In genomic region chr6:134267917-134268361, GRCh38 we compare ENCODE assay signal across 10 cellular contexts. TPM values are rescaled to one million over a fixed set of nuclear protein-coding genes. Genes with fewer than 3 reads are reported as not detected.
A peak's percentile ranks its signal among the peaks of the same experiment; 100 is the strongest.
DNase-seq lines count a peak whose midpoint lies in the region; ATAC-seq and TF ChIP-seq lines count a peak whose summit lies in the region.
"Had no signal": no experiment of that assay in that cellular context is flagged by ENCODE, and none has a peak within 500 bp of the region (broad histone marks: within the 10 kb centered on the region; RNA-seq: fewer than 3 reads in every experiment).

No MANE protein-coding gene starts in this region.

- no peak for TF ChIP-seq CTCF in esophagus squamous epithelium (IDR thresholded peaks at IDR 0.05)

- no peak for TF ChIP-seq POLR2A in esophagus squamous epithelium (IDR thresholded peaks at IDR 0.05)

- H3K4me1 ChIP-seq in esophagus squamous epithelium, result peaks cover 0 to 18% (median 10%) of the 10 kb centered on the region in 3 donors

- no peaks in the 10 kb centered on the region for H3K36me3 ChIP-seq in esophagus squamous epithelium

- intact Hi-C loops in esophagus squamous epithelium (cut with DNase I), result no loop called here

- 56 to 58% methylated on average over 2 to 6 of the region's 10 CpGs for WGBS in esophagus squamous epithelium, 2 donors

- H3K4me3 ChIP-seq in esophagus squamous epithelium, result no peak overlapping the region

- no peak for ATAC-seq in HG03460 (IDR thresholded peaks at IDR 0.05; ENCODE audit: unreplicated experiment)
- ATAC-seq in HG02588 (IDR thresholded peaks at IDR 0.05; ENCODE audit: unreplicated experiment), result no peak

- H3K27me3 ChIP-seq in esophagus squamous epithelium, result no peaks in the 10 kb centered on the region

- H3K9me3 ChIP-seq in esophagus squamous epithelium, result no peaks in the 10 kb centered on the region

- H3K27ac ChIP-seq in esophagus squamous epithelium, result peak overlapping the region in 3 of 4 donors; percentile 45 to 74 (median 56)

- peak; percentile 98 for DNase-seq in DMS79 (lab: John Stamatoyannopoulos, UW)
- DNase-seq in NCI-H345 treated with DMSO at 0.1 percent for 48 hours (lab: John Stamatoyannopoulos, UW; ENCODE audit: unreplicated experiment), result peak; percentile 94
- DNase-seq in esophagus squamous epithelium (lab: John Stamatoyannopoulos, UW), result no peak
- peak in 46 of 56 donors; percentile 2 to 67 (median 40) for DNase-seq in nucleus accumbens (lab: John Stamatoyannopoulos, UW)
- no peak for DNase-seq in middle frontal gyrus (ENCODE audit: extremely low spot score, low spot score)
- DNase-seq in activated gamma-delta T cell treated with Interleukin-2 at 50 U/mL for 16 hours, result no peak
- DNase-seq: NCI-H1694, T-helper 9 cell had no signal

RNA-seq across cellular contexts. Expression of gene SGK1, which starts 50.0 kb away (rescaled TPM):
- 100 to 1,000 TPM in 3 of 4 donors, 10 to 100 TPM in 1; 93.8 to 170 (median 154) TPM for total RNA-seq in esophagus squamous epithelium

Comparison
In these comparisons a context has a peak if more than half of its experiments do, and no peak if none do; other contexts are left out.
1. DNase-seq: peak in DMS79 (single experiment), NCI-H345 treated with DMSO at 0.1 percent for 48 hours (single experiment) and nucleus accumbens (46 of 56); none in esophagus squamous epithelium (single experiment), middle frontal gyrus (single experiment) and activated gamma-delta T cell treated with Interleukin-2 at 50 U/mL for 16 hours (single experiment).